ENCODE assay signal across 8 cellular contexts in genomic region chr2:162301151-162301804, GRCh38. TPM values are rescaled to one million over a fixed set of nuclear protein-coding genes. Genes with fewer than 3 reads are reported as not detected.
DNase-seq lines count a peak whose midpoint lies in the region; ATAC-seq, FAIRE-seq and TF ChIP-seq lines count a peak whose summit lies in the region.

No MANE protein-coding gene starts in this region.

- no peak overlapping the region for H3K27ac Mint-ChIP-seq in activated CD4-positive, alpha-beta T cell treated with anti-CD3 and anti-CD28 coated beads for 36 hours
- H3K27ac Mint-ChIP-seq in mesothelial cell of epicardium: no peak overlapping the region
- no peak overlapping the region for H3K27ac Mint-ChIP-seq in stimulated activated memory B cell treated with anti-CD40 and anti-IgM and Interleukin-4, amounts not matched to agents 10 μg/mL and 1 μg/mL and 100 μg/mL, for 72 hours

- no peaks in the 10 kb centered on the region for H3K9me3 ChIP-seq in A673 (ENCODE audit: low read depth, low read length, poor library complexity, severe bottlenecking)

- POLR2A ChIA-PET in A673 (lab: Charles Lee; ENCODE audit: low non-redundant PET): no interaction called here
- POLR2A ChIA-PET in activated CD4-positive, alpha-beta T cell treated with anti-CD3 and anti-CD28 coated beads for 36 hours (lab: Charles Lee): no interaction called here

- H3K4me3 ChIP-seq in A673 (ENCODE audit: low read depth, low read length, poor library complexity, severe bottlenecking): no peak overlapping the region

- peak; percentile 87 for TF ChIP-seq CTCF in A673 (conservative IDR thresholded peaks at IDR 0.05; ENCODE audit: low read depth, low read length)
- TF ChIP-seq CTCF in mesothelial cell of epicardium (IDR thresholded peaks at IDR 0.05; ENCODE audit: unreplicated experiment): peak; percentile 96

- no peaks in the 10 kb centered on the region for H3K27me3 ChIP-seq in A673 (replicated peaks; ENCODE audit: insufficient read depth, low read depth, low read length, poor library complexity)

- H3K27ac ChIP-seq in A673 (ENCODE audit: low read depth, low read length, poor library complexity, severe bottlenecking): no peak overlapping the region

- peaks cover 2% of the 10 kb centered on the region for H3K36me3 Mint-ChIP-seq in activated CD4-positive, alpha-beta T cell treated with anti-CD3 and anti-CD28 coated beads for 36 hours (ENCODE audit: low read depth)
- no peaks in the 10 kb centered on the region for H3K36me3 Mint-ChIP-seq in mesothelial cell of epicardium
- H3K36me3 Mint-ChIP-seq in stimulated activated memory B cell treated with anti-CD40 and anti-IgM and Interleukin-4, amounts not matched to agents 10 μg/mL and 1 μg/mL and 100 μg/mL, for 72 hours: no peaks in the 10 kb centered on the region

- BruUV-seq in A673 (replicated peaks; lab: Mats Ljungman, UMichigan): no TSS peak

- no peaks in the 10 kb centered on the region for H3K4me1 Mint-ChIP-seq in activated CD4-positive, alpha-beta T cell treated with anti-CD3 and anti-CD28 coated beads for 36 hours
- peaks cover 3% of the 10 kb centered on the region for H3K4me1 Mint-ChIP-seq in mesothelial cell of epicardium
- peaks cover 4% of the 10 kb centered on the region for H3K4me1 Mint-ChIP-seq in stimulated activated memory B cell treated with anti-CD40 and anti-IgM and Interleukin-4, amounts not matched to agents 10 μg/mL and 1 μg/mL and 100 μg/mL, for 72 hours

- CTCF ChIA-PET in A673 (lab: Charles Lee): interaction anchor here (1.0 to 2.0 kb wide), 2 partner anchors 80 to 147 kb away, joined by 3 to 9 read pairs; no protein-coding TSS in a partner anchor
- CTCF ChIA-PET in activated CD4-positive, alpha-beta T cell treated with anti-CD3 and anti-CD28 coated beads for 36 hours (lab: Charles Lee): interaction anchor here (0.6 to 11.0 kb wide), 29 partner anchors 8 to 236 kb away, joined by 3 to 246 read pairs (median 3); partner anchors contain the start of gene IFIH1

- no peak overlapping the region for H3K4me3 Mint-ChIP-seq in activated CD4-positive, alpha-beta T cell treated with anti-CD3 and anti-CD28 coated beads for 36 hours
- H3K4me3 Mint-ChIP-seq in mesothelial cell of epicardium: no peak overlapping the region
- no peak overlapping the region for H3K4me3 Mint-ChIP-seq in stimulated activated memory B cell treated with anti-CD40 and anti-IgM and Interleukin-4, amounts not matched to agents 10 μg/mL and 1 μg/mL and 100 μg/mL, for 72 hours

- DNase-seq in A673 (ENCODE audit: low spot score): peak; percentile 74
- DNase-seq in GM18507 (ENCODE audit: extremely low spot score, insufficient read length, low read depth): no peak
- DNase-seq in NCI-H2196 treated with DMSO at 0.1 percent for 48 hours (lab: John Stamatoyannopoulos, UW; ENCODE audit: unreplicated experiment): peak; percentile 48
- peak; percentile 74 for DNase-seq in activated CD4-positive, alpha-beta T cell treated with anti-CD3 and anti-CD28 coated beads for 36 hours
- DNase-seq in dermis microvascular lymphatic vessel endothelial cell (ENCODE audit: low read depth in 2 of 2): peak; percentile 56 to 76
- DNase-seq in mesothelial cell of epicardium (ENCODE audit: low spot score in 2 of 2, unreplicated experiment in 2 of 2): peak; percentile 29 to 55

- H3K27me3 Mint-ChIP-seq in activated CD4-positive, alpha-beta T cell treated with anti-CD3 and anti-CD28 coated beads for 36 hours: no peaks in the 10 kb centered on the region
- no peaks in the 10 kb centered on the region for H3K27me3 Mint-ChIP-seq in mesothelial cell of epicardium (ENCODE audit: low read depth)
- H3K27me3 Mint-ChIP-seq in stimulated activated memory B cell treated with anti-CD40 and anti-IgM and Interleukin-4, amounts not matched to agents 10 μg/mL and 1 μg/mL and 100 μg/mL, for 72 hours: no peaks in the 10 kb centered on the region

- no peaks in the 10 kb centered on the region for H3K4me1 ChIP-seq in A673 (ENCODE audit: insufficient read depth, low read length, poor library complexity, severe bottlenecking)

- ATAC-seq in HG03064 (IDR thresholded peaks at IDR 0.05; ENCODE audit: low read depth, unreplicated experiment): peak; percentile 46
- peak; percentile 73 for ATAC-seq in activated CD4-positive, alpha-beta T cell treated with anti-CD3 and anti-CD28 coated beads for 36 hours
- peak; percentile 53 for ATAC-seq in stimulated activated memory B cell treated with anti-CD40 and anti-IgM and Interleukin-4, amounts not matched to agents 10 μg/mL and 1 μg/mL and 100 μg/mL, for 72 hours

- no peaks in the 10 kb centered on the region for H3K36me3 ChIP-seq in A673 (ENCODE audit: insufficient read depth, low read length, poor library complexity, severe bottlenecking)

- no peaks in the 10 kb centered on the region for H3K9me3 Mint-ChIP-seq in activated CD4-positive, alpha-beta T cell treated with anti-CD3 and anti-CD28 coated beads for 36 hours (ENCODE audit: low read depth)
- H3K9me3 Mint-ChIP-seq in mesothelial cell of epicardium: no peaks in the 10 kb centered on the region
- H3K9me3 Mint-ChIP-seq in stimulated activated memory B cell treated with anti-CD40 and anti-IgM and Interleukin-4, amounts not matched to agents 10 μg/mL and 1 μg/mL and 100 μg/mL, for 72 hours: no peaks in the 10 kb centered on the region

- peak; percentile 70 for FAIRE-seq in GM18507 (lab: Jason Lieb, UNC)

- intact Hi-C loops in A673 (cut with micrococcal nuclease; ENCODE audit: unreplicated experiment): loop anchor here (5.0 to 10.0 kb wide), 2 partner anchors 296 to 714 kb away; no protein-coding TSS in a partner anchor
- intact Hi-C loops in activated CD4-positive, alpha-beta T cell treated with anti-CD3 and anti-CD28 coated beads for 36 hours (cut with DNase I, micrococcal nuclease): loop anchor here in 1 of 2 experiments (1.0 to 5.0 kb wide), 2 partner anchors 294 to 715 kb away; no protein-coding TSS in a partner anchor

RNA-seq across cellular contexts. Expression of gene IFIH1, which starts 17.2 kb away (rescaled TPM):
- total RNA-seq in A673 (2021): 5.1 and 6.9 TPM in 2 replicates
- 10 to 100 TPM; 36.8 to 42.3 TPM for total RNA-seq in activated CD4-positive, alpha-beta T cell treated with anti-CD3 and anti-CD28 coated beads for 36 hours
- 5.3 and 8.2 TPM in 2 replicates for total RNA-seq in dermis microvascular lymphatic vessel endothelial cell
- total RNA-seq in mesothelial cell of epicardium: 8.4 to 10.7 TPM (median 9.3 TPM) in 3 replicates

RNA-seq across cellular contexts. Expression of gene GCA, which starts 42.7 kb away (rescaled TPM):
- total RNA-seq in A673 (2021): 7.0 and 11.6 TPM in 2 replicates
- total RNA-seq in activated CD4-positive, alpha-beta T cell treated with anti-CD3 and anti-CD28 coated beads for 36 hours: 10 to 100 TPM; 16.2 to 25.5 TPM
- total RNA-seq in dermis microvascular lymphatic vessel endothelial cell: 4.5 and 7.1 TPM in 2 replicates
- total RNA-seq in mesothelial cell of epicardium: 39.8 to 41.5 TPM (median 40.5 TPM) in 3 replicates

RNA-seq across cellular contexts. Expression of gene FAP, which starts 58.0 kb away (rescaled TPM):
- total RNA-seq in A673 (2021) (0.88 and 2.3 TPM in 2 replicates), dermis microvascular lymphatic vessel endothelial cell (1.3 TPM in 2 replicates), mesothelial cell of epicardium (47.1 to 59.6 TPM (median 50.5 TPM) in 3 replicates)
- total RNA-seq in activated CD4-positive, alpha-beta T cell treated with anti-CD3 and anti-CD28 coated beads for 36 hours: not detected

Comparison
In these comparisons a context has a peak if more than half of its experiments do, and no peak if none do; other contexts are left out.
1. RNA of gene FAP, which starts 58.0 kb away (total RNA-seq): 47.1 to 59.6 TPM in mesothelial cell of epicardium; 1.3 TPM in dermis microvascular lymphatic vessel endothelial cell, 0.88 to 2.3 TPM in A673 and not detected in activated CD4-positive, alpha-beta T cell treated with anti-CD3 and anti-CD28 coated beads for 36 hours; every median in the first group is over 10 times any median in the second.
2. Peak in every context shown above with its lines, with median percentiles within 50 percentile points of each other: ATAC-seq.